1 cellular context compared by ENCODE assay signal in the genomic region with DNA sequence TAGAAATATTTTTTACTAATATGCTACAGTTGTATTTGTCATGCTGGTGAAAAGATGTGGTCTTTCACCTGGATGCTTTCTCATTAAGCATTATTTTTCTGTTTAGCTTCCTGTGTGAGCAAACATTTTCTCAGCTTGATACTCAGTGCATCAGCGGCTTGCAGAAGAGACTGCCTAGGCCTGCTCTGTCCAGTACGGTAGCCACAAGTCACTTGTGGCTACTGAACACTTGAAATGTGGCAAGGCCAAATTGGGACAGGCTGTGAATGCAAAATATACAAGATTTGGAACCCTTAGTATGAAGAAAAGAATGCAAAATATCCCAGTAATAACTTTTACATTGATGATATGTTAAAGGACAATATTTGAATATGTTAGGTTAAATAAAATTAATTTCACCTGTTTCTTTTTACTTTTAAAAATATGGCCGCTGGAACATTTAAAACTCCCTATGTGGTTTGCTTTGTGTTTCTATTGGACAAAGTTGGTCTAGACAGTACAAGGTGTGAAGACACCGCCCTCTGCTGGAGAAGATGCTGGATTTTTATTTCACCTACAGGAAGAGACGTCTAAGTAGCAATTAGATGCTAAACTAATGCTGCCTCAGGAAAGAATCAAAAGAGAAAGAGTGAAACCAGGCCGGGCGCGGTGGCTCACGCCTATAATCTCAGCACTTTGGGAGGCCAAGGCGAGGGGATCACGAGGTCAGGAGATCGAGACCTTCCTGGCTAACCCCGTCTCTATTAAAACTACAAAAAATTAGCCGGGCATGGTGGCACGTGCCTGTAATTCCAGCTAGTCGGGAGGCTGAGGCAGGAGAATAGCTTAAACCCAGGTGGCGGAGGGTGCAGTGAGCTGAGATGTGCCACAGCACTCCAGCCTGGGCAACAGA.
TF ChIP-seq lines count a peak whose summit lies in the region.

No MANE protein-coding gene starts in this region.

TF ChIP-seq in GM12878, 131 proteins besides CTCF, POLR2A, EP300 and RAD21 (continues in another document):
- TF ChIP-seq TCF7 (IDR thresholded peaks at IDR 0.05; ENCODE audit: borderline replicate concordance) (no peak), ZNF24 (IDR thresholded peaks at IDR 0.05) (0 out of 2 replicates have a peak, but pooled peaks have one; percentile 13), CREB1 (IDR thresholded peaks at IDR 0.05; ENCODE audit: low read depth) (peak; percentile 51), ATF7 (IDR thresholded peaks at IDR 0.05; ENCODE audit: low read depth) (peak; percentile 31; the same call in 1 of the 2 replicates), NR2C1 (IDR thresholded peaks at IDR 0.05) (no peak), HDGF (IDR thresholded peaks at IDR 0.05) (0 out of 2 replicates have a peak, but pooled peaks have one; percentile 37), CBX5 (IDR thresholded peaks at IDR 0.05; ENCODE audit: low read depth) (no peak), MLLT1 (IDR thresholded peaks at IDR 0.05) (peak; percentile 76), SMARCA5 (IDR thresholded peaks at IDR 0.05) (peak; percentile 49), MTA2 (IDR thresholded peaks at IDR 0.05; ENCODE audit: low read depth) (peak; percentile 41; the same call in 1 of the 2 replicates), SMC3 (IDR thresholded peaks at IDR 0.05; ENCODE audit: borderline replicate concordance, low read length) (peak; percentile 70; the same call in 1 of the 2 replicates), ESRRA (IDR thresholded peaks at IDR 0.05; ENCODE audit: low read length) (no peak), MEF2A (IDR thresholded peaks at IDR 0.05; ENCODE audit: insufficient read depth, low read depth, low read length) (0 out of 2 replicates have a peak, but pooled peaks have one; percentile 30), CBFB (IDR thresholded peaks at IDR 0.05; ENCODE audit: low read depth) (peak; percentile 46), IKZF2 (IDR thresholded peaks at IDR 0.05) (peak; percentile 33 to 53; a peak in 2 of 4 replicates), POLR2AphosphoS2 (IDR thresholded peaks at IDR 0.05; ENCODE audit: low read depth, low read length) (peak; percentile 21; the same call in 1 of the 2 replicates), CEBPB (IDR thresholded peaks at IDR 0.05; ENCODE audit: borderline replicate concordance in 1 of 2, low read depth in 2 of 2, low read length in 2 of 2) (no peak), NR2F1 (conservative IDR thresholded peaks at IDR 0.05) (0 out of 2 replicates have a peak, but pooled peaks have one; percentile 45), STAT1 (conservative IDR thresholded peaks at IDR 0.05) (0 out of 2 replicates have a peak, but pooled peaks have one; percentile 20), IRF3 (IDR thresholded peaks at IDR 0.05) (no peak), SP1 (IDR thresholded peaks at IDR 0.05; ENCODE audit: low read depth, low read length) (no peak), SREBF1 (IDR thresholded peaks at IDR 0.05; ENCODE audit: low read length) (no peak), NBN (IDR thresholded peaks at IDR 0.05) (0 out of 2 replicates have a peak, but pooled peaks have one; percentile 38), FOXM1 (IDR thresholded peaks at IDR 0.05; ENCODE audit: low read depth, low read length) (peak; percentile 57; the same call in 1 of the 2 replicates), NFXL1 (IDR thresholded peaks at IDR 0.05; ENCODE audit: borderline replicate concordance) (no peak), RELA (IDR thresholded peaks at IDR 0.05; ENCODE audit: borderline replicate concordance, partially characterized antibody) (no peak), FOS (IDR thresholded peaks at IDR 0.05; ENCODE audit: borderline replicate concordance, extremely low read depth, insufficient read length) (no peak), SMAD1 (IDR thresholded peaks at IDR 0.05; ENCODE audit: low read depth, partially characterized antibody) (peak; percentile 18), NFIC (IDR thresholded peaks at IDR 0.05; ENCODE audit: low read depth, low read length) (0 out of 2 replicates have a peak, but pooled peaks have one; percentile 16), POU2F2 (IDR thresholded peaks at IDR 0.05; ENCODE audit: borderline replicate concordance, low read depth, low read length) (no peak), ZBTB40 (IDR thresholded peaks at IDR 0.05; ENCODE audit: borderline replicate concordance) (no peak), KLF5 (IDR thresholded peaks at IDR 0.05; ENCODE audit: partially characterized antibody) (no peak), EED (IDR thresholded peaks at IDR 0.05; ENCODE audit: low read depth) (no peak), LARP7 (IDR thresholded peaks at IDR 0.05) (0 out of 2 replicates have a peak, but pooled peaks have one; percentile 45), MEF2B (IDR thresholded peaks at IDR 0.05; ENCODE audit: partially characterized antibody, poor library complexity, severe bottlenecking) (peak; percentile 21), MXI1 (IDR thresholded peaks at IDR 0.05; ENCODE audit: low read depth, low read length) (0 out of 2 replicates have a peak, but pooled peaks have one; percentile 58), NRF1 (conservative IDR thresholded peaks at IDR 0.05; ENCODE audit: low read depth, low read length) (no peak), ZNF217 (IDR thresholded peaks at IDR 0.05) (no peak)
- TF ChIP-seq, protein P1, sequence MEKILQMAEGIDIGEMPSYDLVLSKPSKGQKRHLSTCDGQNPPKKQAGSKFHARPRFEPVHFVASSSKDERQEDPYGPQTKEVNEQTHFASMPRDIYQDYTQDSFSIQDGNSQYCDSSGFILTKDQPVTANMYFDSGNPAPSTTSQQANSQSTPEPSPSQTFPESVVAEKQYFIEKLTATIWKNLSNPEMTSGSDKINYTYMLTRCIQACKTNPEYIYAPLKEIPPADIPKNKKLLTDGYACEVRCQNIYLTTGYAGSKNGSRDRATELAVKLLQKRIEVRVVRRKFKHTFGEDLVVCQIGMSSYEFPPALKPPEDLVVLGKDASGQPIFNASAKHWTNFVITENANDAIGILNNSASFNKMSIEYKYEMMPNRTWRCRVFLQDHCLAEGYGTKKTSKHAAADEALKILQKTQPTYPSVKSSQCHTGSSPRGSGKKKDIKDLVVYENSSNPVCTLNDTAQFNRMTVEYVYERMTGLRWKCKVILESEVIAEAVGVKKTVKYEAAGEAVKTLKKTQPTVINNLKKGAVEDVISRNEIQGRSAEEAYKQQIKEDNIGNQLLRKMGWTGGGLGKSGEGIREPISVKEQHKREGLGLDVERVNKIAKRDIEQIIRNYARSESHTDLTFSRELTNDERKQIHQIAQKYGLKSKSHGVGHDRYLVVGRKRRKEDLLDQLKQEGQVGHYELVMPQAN (conservative IDR thresholded peaks at IDR 0.05): peak; percentile 21; the same call in 1 of the 2 replicates
- TF ChIP-seq, protein P2, sequence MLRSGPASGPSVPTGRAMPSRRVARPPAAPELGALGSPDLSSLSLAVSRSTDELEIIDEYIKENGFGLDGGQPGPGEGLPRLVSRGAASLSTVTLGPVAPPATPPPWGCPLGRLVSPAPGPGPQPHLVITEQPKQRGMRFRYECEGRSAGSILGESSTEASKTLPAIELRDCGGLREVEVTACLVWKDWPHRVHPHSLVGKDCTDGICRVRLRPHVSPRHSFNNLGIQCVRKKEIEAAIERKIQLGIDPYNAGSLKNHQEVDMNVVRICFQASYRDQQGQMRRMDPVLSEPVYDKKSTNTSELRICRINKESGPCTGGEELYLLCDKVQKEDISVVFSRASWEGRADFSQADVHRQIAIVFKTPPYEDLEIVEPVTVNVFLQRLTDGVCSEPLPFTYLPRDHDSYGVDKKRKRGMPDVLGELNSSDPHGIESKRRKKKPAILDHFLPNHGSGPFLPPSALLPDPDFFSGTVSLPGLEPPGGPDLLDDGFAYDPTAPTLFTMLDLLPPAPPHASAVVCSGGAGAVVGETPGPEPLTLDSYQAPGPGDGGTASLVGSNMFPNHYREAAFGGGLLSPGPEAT (IDR thresholded peaks at IDR 0.05; ENCODE audit: low read depth): peak; percentile 34; the same call in 1 of the 2 replicates
- TF ChIP-seq, protein P3, sequence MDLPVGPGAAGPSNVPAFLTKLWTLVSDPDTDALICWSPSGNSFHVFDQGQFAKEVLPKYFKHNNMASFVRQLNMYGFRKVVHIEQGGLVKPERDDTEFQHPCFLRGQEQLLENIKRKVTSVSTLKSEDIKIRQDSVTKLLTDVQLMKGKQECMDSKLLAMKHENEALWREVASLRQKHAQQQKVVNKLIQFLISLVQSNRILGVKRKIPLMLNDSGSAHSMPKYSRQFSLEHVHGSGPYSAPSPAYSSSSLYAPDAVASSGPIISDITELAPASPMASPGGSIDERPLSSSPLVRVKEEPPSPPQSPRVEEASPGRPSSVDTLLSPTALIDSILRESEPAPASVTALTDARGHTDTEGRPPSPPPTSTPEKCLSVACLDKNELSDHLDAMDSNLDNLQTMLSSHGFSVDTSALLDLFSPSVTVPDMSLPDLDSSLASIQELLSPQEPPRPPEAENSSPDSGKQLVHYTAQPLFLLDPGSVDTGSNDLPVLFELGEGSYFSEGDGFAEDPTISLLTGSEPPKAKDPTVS (IDR thresholded peaks at IDR 0.05; ENCODE audit: low read depth, low read length): no peak
- TF ChIP-seq, protein P4, sequence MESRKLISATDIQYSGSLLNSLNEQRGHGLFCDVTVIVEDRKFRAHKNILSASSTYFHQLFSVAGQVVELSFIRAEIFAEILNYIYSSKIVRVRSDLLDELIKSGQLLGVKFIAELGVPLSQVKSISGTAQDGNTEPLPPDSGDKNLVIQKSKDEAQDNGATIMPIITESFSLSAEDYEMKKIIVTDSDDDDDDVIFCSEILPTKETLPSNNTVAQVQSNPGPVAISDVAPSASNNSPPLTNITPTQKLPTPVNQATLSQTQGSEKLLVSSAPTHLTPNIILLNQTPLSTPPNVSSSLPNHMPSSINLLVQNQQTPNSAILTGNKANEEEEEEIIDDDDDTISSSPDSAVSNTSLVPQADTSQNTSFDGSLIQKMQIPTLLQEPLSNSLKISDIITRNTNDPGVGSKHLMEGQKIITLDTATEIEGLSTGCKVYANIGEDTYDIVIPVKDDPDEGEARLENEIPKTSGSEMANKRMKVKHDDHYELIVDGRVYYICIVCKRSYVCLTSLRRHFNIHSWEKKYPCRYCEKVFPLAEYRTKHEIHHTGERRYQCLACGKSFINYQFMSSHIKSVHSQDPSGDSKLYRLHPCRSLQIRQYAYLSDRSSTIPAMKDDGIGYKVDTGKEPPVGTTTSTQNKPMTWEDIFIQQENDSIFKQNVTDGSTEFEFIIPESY (IDR thresholded peaks at IDR 0.05): 0 out of 2 replicates have a peak, but pooled peaks have one; percentile 26
- TF ChIP-seq, protein P5, sequence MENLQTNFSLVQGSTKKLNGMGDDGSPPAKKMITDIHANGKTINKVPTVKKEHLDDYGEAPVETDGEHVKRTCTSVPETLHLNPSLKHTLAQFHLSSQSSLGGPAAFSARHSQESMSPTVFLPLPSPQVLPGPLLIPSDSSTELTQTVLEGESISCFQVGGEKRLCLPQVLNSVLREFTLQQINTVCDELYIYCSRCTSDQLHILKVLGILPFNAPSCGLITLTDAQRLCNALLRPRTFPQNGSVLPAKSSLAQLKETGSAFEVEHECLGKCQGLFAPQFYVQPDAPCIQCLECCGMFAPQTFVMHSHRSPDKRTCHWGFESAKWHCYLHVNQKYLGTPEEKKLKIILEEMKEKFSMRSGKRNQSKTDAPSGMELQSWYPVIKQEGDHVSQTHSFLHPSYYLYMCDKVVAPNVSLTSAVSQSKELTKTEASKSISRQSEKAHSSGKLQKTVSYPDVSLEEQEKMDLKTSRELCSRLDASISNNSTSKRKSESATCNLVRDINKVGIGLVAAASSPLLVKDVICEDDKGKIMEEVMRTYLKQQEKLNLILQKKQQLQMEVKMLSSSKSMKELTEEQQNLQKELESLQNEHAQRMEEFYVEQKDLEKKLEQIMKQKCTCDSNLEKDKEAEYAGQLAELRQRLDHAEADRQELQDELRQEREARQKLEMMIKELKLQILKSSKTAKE (IDR thresholded peaks at IDR 0.05; ENCODE audit: low read depth, poor library complexity, severe bottlenecking): peak; percentile 93
